1 cellular context compared by ENCODE assay signal in the genomic region with DNA sequence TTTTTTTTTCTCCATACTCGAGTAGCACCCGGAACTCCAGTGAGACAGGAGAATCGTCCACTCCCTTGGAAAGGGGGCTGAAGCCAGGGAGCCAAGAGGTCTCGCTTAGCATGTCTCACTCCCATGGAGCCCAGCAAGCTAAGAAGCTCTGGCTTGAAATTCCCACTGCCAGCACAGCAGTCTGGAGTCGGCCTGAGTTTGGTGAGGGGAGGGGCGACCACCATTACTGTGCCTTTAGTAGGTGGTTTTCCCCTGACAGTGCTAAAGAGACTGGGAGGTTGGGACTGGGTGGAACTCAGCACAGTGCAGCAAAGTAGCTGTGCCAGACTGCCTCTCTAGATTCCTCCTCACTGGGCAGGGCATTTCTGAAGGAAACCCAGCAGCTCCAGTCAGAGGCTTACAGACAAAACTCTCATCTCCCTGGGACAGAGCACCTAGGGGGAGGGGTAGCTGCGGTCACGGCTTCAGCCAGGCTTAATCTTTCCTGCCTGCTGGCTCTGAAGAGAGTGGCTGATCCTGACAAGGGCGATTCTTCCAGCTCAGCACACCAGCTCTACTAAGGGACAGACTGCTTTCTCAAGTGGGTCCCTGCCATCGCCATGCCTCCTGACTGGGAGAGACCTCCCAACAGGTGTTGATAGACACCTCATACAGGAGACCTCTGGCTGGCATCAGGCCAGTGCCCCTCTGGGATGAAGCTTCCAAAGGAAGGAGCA.
TF ChIP-seq lines count a peak whose summit lies in the region.

No MANE protein-coding gene starts in this region.

TF ChIP-seq in GM23338, 12 proteins besides CTCF, POLR2A, EP300 and RAD21 (continued from another document):
- no peak for TF ChIP-seq ZNF462 (CRISPR knock-in tag; IDR thresholded peaks at IDR 0.05)
- TF ChIP-seq EZH2 (IDR thresholded peaks at IDR 0.05; ENCODE audit: low read depth, unreplicated experiment): no peak
